In the genomic region with DNA sequence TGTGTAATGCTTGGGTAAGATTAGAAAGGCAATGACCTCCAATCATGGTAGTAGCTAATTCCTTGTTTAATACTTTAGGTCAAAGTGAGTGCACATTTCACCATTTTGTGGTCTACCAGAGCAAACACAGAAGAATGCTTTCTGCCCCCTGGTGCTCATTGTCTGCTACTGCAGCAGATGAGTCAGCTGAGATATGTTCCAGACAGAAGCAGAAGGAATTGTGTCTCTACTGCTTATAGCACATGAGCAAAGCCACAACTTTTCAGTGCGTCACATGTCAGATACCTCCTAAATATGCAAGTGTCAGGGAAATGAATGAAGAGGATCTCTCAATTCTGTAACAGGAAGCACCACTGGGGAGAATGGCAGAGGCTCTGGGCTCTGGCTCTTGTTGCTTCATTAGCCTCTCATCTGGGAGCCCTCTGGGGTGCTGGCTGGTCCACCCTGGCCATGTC, we compare ENCODE assay signal across 8 cellular contexts.
DNase-seq lines count a peak whose midpoint lies in the region; ATAC-seq lines count a peak whose summit lies in the region.

No MANE protein-coding gene starts in this region.

- DNase-seq in C1 segment of cervical spinal cord (lab: John Stamatoyannopoulos, UW) (peak in 12 of 14 donors; percentile 29 to 79 (median 62)), NOMO-1 treated with dmso at 0.1 percent for 144 hours (lab: John Stamatoyannopoulos, UW; ENCODE audit: unreplicated experiment) (peak; percentile 46), epidermal melanocyte (ENCODE audit: insufficient read length, low spot score) (peak; percentile 74), mucosa of gallbladder (ENCODE audit: low spot score) (peak; percentile 86)
- peak; percentile 38 for DNase-seq in activated CD8-positive, alpha-beta memory T cell treated with anti-CD3 and anti-CD28 coated beads, Interleukin-2, amount 50 U/mL, for 1 hour (ENCODE audit: extremely low read depth)
- peak; percentile 55 to 64 for DNase-seq in stimulated activated CD8-positive, alpha-beta memory T cell treated with anti-CD3 and anti-CD28 coated beads, Interleukin-4, amount 100 ng/mL, for 4 hours (ENCODE audit: low read depth in 2 of 2, low spot score in 1 of 2)

- peak; percentile 82 for ATAC-seq in GM19351 (IDR thresholded peaks at IDR 0.05; ENCODE audit: unreplicated experiment)
- ATAC-seq in HG03520 (IDR thresholded peaks at IDR 0.05; ENCODE audit: unreplicated experiment) = peak; percentile 63

Comparison
In these comparisons a context has a peak if more than half of its experiments do, and no peak if none do; other contexts are left out.
1. Peak in every context shown above with its lines: DNase-seq and ATAC-seq.